In genomic region chr19:18807861-18808331, GRCh38 we compare ENCODE assay signal across 2 cellular contexts.
TF ChIP-seq lines count a peak whose summit lies in the region.

No MANE protein-coding gene starts in this region.

TF ChIP-seq in K562, 482 proteins besides CTCF, POLR2A, EP300 and RAD21:
- no peak for TF ChIP-seq BMI1 (IDR thresholded peaks at IDR 0.05; ENCODE audit: low read length)
- no peak for TF ChIP-seq ZNF165 (CRISPR knock-in tag; IDR thresholded peaks at IDR 0.05; ENCODE audit: borderline replicate concordance)
- no peak for TF ChIP-seq ZNF274 (IDR thresholded peaks at IDR 0.05; ENCODE audit: borderline replicate concordance, low read depth, low read length)
- no peak for TF ChIP-seq CXXC5 (CRISPR knock-in tag; IDR thresholded peaks at IDR 0.05)
- no peak for TF ChIP-seq ZNF133 (CRISPR knock-in tag; IDR thresholded peaks at IDR 0.05)
- no peak for TF ChIP-seq SETDB1 (IDR thresholded peaks at IDR 0.05; ENCODE audit: low read length)
- no peak for TF ChIP-seq NFE2 (IDR thresholded peaks at IDR 0.05; ENCODE audit: low read depth)
- TF ChIP-seq MEIS2 (IDR thresholded peaks at IDR 0.05; ENCODE audit: partially characterized antibody) = no peak
- TF ChIP-seq RBM15 (IDR thresholded peaks at IDR 0.05; ENCODE audit: insufficient read depth, low read length) = no peak
- no peak for TF ChIP-seq IFI16 (CRISPR knock-in tag; IDR thresholded peaks at IDR 0.05)
- no peak for TF ChIP-seq ZNF561 (CRISPR knock-in tag; conservative IDR thresholded peaks at IDR 0.05)
- no peak for TF ChIP-seq GATAD2B (IDR thresholded peaks at IDR 0.05; ENCODE audit: borderline replicate concordance)
- TF ChIP-seq SMARCA4 (IDR thresholded peaks at IDR 0.05) = no peak
- no peak for TF ChIP-seq ARID3B (CRISPR knock-in tag; IDR thresholded peaks at IDR 0.05; ENCODE audit: borderline replicate concordance)

TF ChIP-seq in HepG2, 621 proteins besides CTCF, POLR2A, EP300 and RAD21:
- TF ChIP-seq ZNF274 (CRISPR knock-in tag; IDR thresholded peaks at IDR 0.05) = no peak
- no peak for TF ChIP-seq LBX2 (CRISPR knock-in tag; IDR thresholded peaks at IDR 0.05; ENCODE audit: borderline replicate concordance)
- TF ChIP-seq ARID2 (CRISPR knock-in tag; IDR thresholded peaks at IDR 0.05; ENCODE audit: borderline replicate concordance) = no peak
- TF ChIP-seq KIAA2018 (CRISPR knock-in tag; IDR thresholded peaks at IDR 0.05; ENCODE audit: borderline replicate concordance) = no peak
- TF ChIP-seq ELF1 (CRISPR knock-in tag; IDR thresholded peaks at IDR 0.05) = no peak
- TF ChIP-seq ZNF597 (CRISPR knock-in tag; IDR thresholded peaks at IDR 0.05) = no peak
